Comparison of ENCODE assay signal across 26 cellular contexts in genomic region chr12:71138011-71138410, GRCh38. TPM values are rescaled to one million over a fixed set of nuclear protein-coding genes. Genes with fewer than 3 reads are reported as not detected.
DNase-seq lines count a peak whose midpoint lies in the region; ATAC-seq and TF ChIP-seq lines count a peak whose summit lies in the region.
"Had no signal": no experiment of that assay in that cellular context is flagged by ENCODE, and none has a peak within 500 bp of the region (broad histone marks: within the 10 kb centered on the region; RNA-seq: fewer than 3 reads in every experiment).

No MANE protein-coding gene starts in this region.

- DNase-seq in H9: no peak
- no peak for DNase-seq in OCI-LY7 (ENCODE audit: low spot score)
- DNase-seq in epithelial cell of proximal tubule (ENCODE audit: low read depth): no peak
- no peak for DNase-seq in type B pancreatic cell (ENCODE audit: extremely low spot score, unreplicated experiment)
- no peak for DNase-seq in GF-D8 (lab: John Stamatoyannopoulos, UW)
- no peak for DNase-seq in effector memory CD4-positive, alpha-beta T cell
- DNase-seq: CD4-positive, alpha-beta T cell; COR-L47; DMS 273 treated with DMSO at 0.1 percent for 48 hours; H7; KBM-7; MV-4-11; NCI-H1105 treated with DMSO at 0.1 percent for 48 hours; NCI-H1694; NCI-H2081; NCI-H446 treated with DMSO at 0.1 percent for 48 hours; NCI-H526 treated with DMSO at 0.1 percent for 48 hours; PC-9; SHP77 treated with DMSO at 0.1 percent for 48 hours had no signal

- no peak overlapping the region for H2BK12ac ChIP-seq in H9 (ENCODE audit: insufficient read length, low read depth, low read length)

- H2AK5ac ChIP-seq in H9 (ENCODE audit: insufficient read length, low read length): no peak overlapping the region

- ATAC-seq in GM21367 (IDR thresholded peaks at IDR 0.05; ENCODE audit: unreplicated experiment): no peak
- ATAC-seq: HepG2 had no signal

- no peaks in the 10 kb centered on the region for H3K23me2 ChIP-seq in H9 (ENCODE audit: insufficient read length, low read depth, low read length, poor library complexity, severe bottlenecking)

- no CpG with 5 or more reads among the region's 3 CpGs for WGBS in H9 (ENCODE audit: extremely low coverage, insufficient read length, low lambda C conversion rate)

- H3K56ac ChIP-seq in H9 (ENCODE audit: insufficient read length, low read depth, low read length): no peak overlapping the region

- H3K9ac ChIP-seq in H9 (ENCODE audit: extremely low read depth, insufficient read length, low read length): no peak overlapping the region

- H3K27me3 ChIP-seq in H9 (ENCODE audit: insufficient read depth, low read length): no peaks in the 10 kb centered on the region
- H3K27me3 ChIP-seq in effector memory CD4-positive, alpha-beta T cell (replicated peaks; ENCODE audit: control insufficient read depth, insufficient read depth, low read length, poor library complexity, severe bottlenecking): no peaks in the 10 kb centered on the region

- no peak overlapping the region for H2BK5ac ChIP-seq in H9 (ENCODE audit: insufficient read length, low read length)

- CTCF ChIA-PET in OCI-LY7 (lab: Charles Lee; ENCODE audit: unreplicated experiment): no interaction called here

- no peak overlapping the region for H3K4me3 Mint-ChIP-seq in H9
- no peak overlapping the region for H3K4me3 Mint-ChIP-seq in type B pancreatic cell
- H3K4me3 Mint-ChIP-seq: CD4-positive, alpha-beta T cell had no signal

- H3K27ac Mint-ChIP-seq in H9: peak overlapping the region in 1 of 3 experiments; percentile 10; a peak in 1 of 7 replicates
- no peak overlapping the region for H3K27ac Mint-ChIP-seq in type B pancreatic cell
- H3K27ac Mint-ChIP-seq: CD4-positive, alpha-beta T cell had no signal

- H4K20me1 ChIP-seq in H9 (ENCODE audit: control insufficient read depth, insufficient read depth, insufficient read length) (no peaks in the 10 kb centered on the region), OCI-LY7 (ENCODE audit: insufficient read depth, low read length) (no peaks in the 10 kb centered on the region)

- H2BK120ac ChIP-seq in H9 (ENCODE audit: low read depth, low read length, poor library complexity, severe bottlenecking): no peak overlapping the region

- no peak overlapping the region for H3K23ac ChIP-seq in H9 (ENCODE audit: insufficient read length, low read depth, low read length)

- H3T11ph ChIP-seq in H9 (ENCODE audit: low read length): no peak overlapping the region

- no peak overlapping the region for H2AFZ ChIP-seq in H9 (ENCODE audit: low read length)
- H2AFZ ChIP-seq in OCI-LY7 (ENCODE audit: low read length): no peak overlapping the region
- H2AFZ ChIP-seq: PC-9 had no signal

- peaks cover 12 to 15% of the 10 kb centered on the region in 2 experiments for H3K4me1 Mint-ChIP-seq in H9
- peaks cover 5% of the 10 kb centered on the region for H3K4me1 Mint-ChIP-seq in type B pancreatic cell (ENCODE audit: unreplicated experiment)

- peak; percentile 56 for TF ChIP-seq CTCF in C4-2B (conservative IDR thresholded peaks at IDR 0.05)
- TF ChIP-seq CTCF in H9 (conservative IDR thresholded peaks at IDR 0.05): peak; percentile 48; the same call in 2 of the 3 replicates
- peak; percentile 49; the same call in 1 of the 2 replicates for TF ChIP-seq CTCF in OCI-LY7 (conservative IDR thresholded peaks at IDR 0.05; ENCODE audit: low read length)
- TF ChIP-seq CTCF in epithelial cell of proximal tubule (conservative IDR thresholded peaks at IDR 0.05; ENCODE audit: low read depth, low read length): peak; percentile 35
- no peak for TF ChIP-seq CTCF in type B pancreatic cell (conservative IDR thresholded peaks at IDR 0.05)

- no peak overlapping the region for H4K5ac ChIP-seq in H9 (ENCODE audit: insufficient read length, low read depth, low read length)

- H3K18ac ChIP-seq in H9 (ENCODE audit: insufficient read length, low read depth, low read length): no peak overlapping the region

- H4K8ac ChIP-seq in H9 (replicated peaks; ENCODE audit: insufficient read length, low read depth, low read length): no peak overlapping the region

- H4K91ac ChIP-seq in H9 (ENCODE audit: insufficient read length, low read depth, low read length): no peak overlapping the region

- H3K36me3 Mint-ChIP-seq in H9 (ENCODE audit: insufficient read depth in 1 of 3, low read depth in 3 of 3): no peaks in the 10 kb centered on the region; a peak in 1 of 7 replicates
- no peaks in the 10 kb centered on the region for H3K36me3 Mint-ChIP-seq in type B pancreatic cell

- BruUV-seq in OCI-LY7 (replicated peaks; lab: Mats Ljungman, UMichigan): no TSS peak

- H3K9me3 ChIP-seq in H9 (ENCODE audit: control insufficient read depth, low read depth, low read length) (no peaks in the 10 kb centered on the region), OCI-LY7 (ENCODE audit: low read length) (no peaks in the 10 kb centered on the region)
- H3K9me3 ChIP-seq in effector memory CD4-positive, alpha-beta T cell (ENCODE audit: control insufficient read depth, low read length): no peaks in the 10 kb centered on the region

- H3K4ac ChIP-seq in H9 (ENCODE audit: low read depth, low read length): no peak overlapping the region

- H3K14ac ChIP-seq in H9 (ENCODE audit: insufficient read depth, low read length): no peak overlapping the region

- no peaks in the 10 kb centered on the region for H3K36me3 ChIP-seq in OCI-LY7 (ENCODE audit: insufficient read depth, low read length)
- H3K36me3 ChIP-seq in effector memory CD4-positive, alpha-beta T cell (ENCODE audit: control insufficient read depth, insufficient read depth, low read length): no peaks in the 10 kb centered on the region

- no peaks in the 10 kb centered on the region for H3K27me3 Mint-ChIP-seq in H9 (ENCODE audit: low read depth)
- H3K27me3 Mint-ChIP-seq in type B pancreatic cell: peaks cover 8% of the 10 kb centered on the region

- intact Hi-C loops in OCI-LY7 (cut with micrococcal nuclease; ENCODE audit: unreplicated experiment): no loop called here

- H3K4me1 ChIP-seq in H9 (ENCODE audit: insufficient read depth, low read length) (no peaks in the 10 kb centered on the region), OCI-LY7 (ENCODE audit: insufficient read depth, low read length, poor library complexity, severe bottlenecking) (no peaks in the 10 kb centered on the region)
- no peaks in the 10 kb centered on the region for H3K4me1 ChIP-seq in effector memory CD4-positive, alpha-beta T cell (ENCODE audit: control insufficient read depth, insufficient read depth, low read length, poor library complexity, severe bottlenecking)

- no peak overlapping the region for H3K27ac ChIP-seq in C4-2B
- H3K27ac ChIP-seq in H9 (ENCODE audit: insufficient read length, low read depth, low read length): no peak overlapping the region
- H3K27ac ChIP-seq in OCI-LY7 (ENCODE audit: low read depth, low read length, poor library complexity, severe bottlenecking): no peak overlapping the region
- no peak overlapping the region for H3K27ac ChIP-seq in effector memory CD4-positive, alpha-beta T cell (ENCODE audit: insufficient read depth, low read length, poor library complexity, severe bottlenecking)
- H3K27ac ChIP-seq: HL-60, PC-9, RWPE1, SK-N-MC had no signal

- no peak overlapping the region for H2BK15ac ChIP-seq in H9 (ENCODE audit: low read depth, low read length)

- no peak overlapping the region for H3K4me2 ChIP-seq in H9 (ENCODE audit: insufficient read depth, insufficient read length, low read length)
- no peak overlapping the region for H3K4me2 ChIP-seq in OCI-LY7 (ENCODE audit: low read length)
- H3K4me2 ChIP-seq: PC-9 had no signal

- no peaks in the 10 kb centered on the region for H3K9me3 Mint-ChIP-seq in H9
- no peaks in the 10 kb centered on the region for H3K9me3 Mint-ChIP-seq in type B pancreatic cell
- H3K9me3 Mint-ChIP-seq: CD4-positive, alpha-beta T cell had no signal

- H3K4me3 ChIP-seq in OCI-LY7 (ENCODE audit: low read depth, low read length, poor library complexity, severe bottlenecking): no peak overlapping the region
- H3K4me3 ChIP-seq in epithelial cell of proximal tubule (ENCODE audit: low read depth, low read length): no peak overlapping the region
- no peak overlapping the region for H3K4me3 ChIP-seq in effector memory CD4-positive, alpha-beta T cell (ENCODE audit: insufficient read depth, low read depth, low read length, poor library complexity, severe bottlenecking)
- H3K4me3 ChIP-seq: PC-9, SK-N-MC had no signal

- no peaks in the 10 kb centered on the region for H3K79me1 ChIP-seq in H9 (ENCODE audit: insufficient read depth, low read depth, low read length, poor library complexity, severe bottlenecking)

- H3K9me2 ChIP-seq in OCI-LY7 (ENCODE audit: insufficient read depth, low read length): no peaks in the 10 kb centered on the region

- POLR2A ChIA-PET in OCI-LY7 (lab: Charles Lee): interaction anchor here (0.6 kb wide), 1 partner anchor 254 kb away, joined by 3 read pairs; no protein-coding TSS in a partner anchor

- H3K79me2 ChIP-seq in H9 (ENCODE audit: insufficient read depth, low read length) (no peaks in the 10 kb centered on the region), OCI-LY7 (ENCODE audit: insufficient read depth, low read depth, low read length) (no peaks in the 10 kb centered on the region)

- H2BK20ac ChIP-seq in H9 (ENCODE audit: low read depth, low read length, poor library complexity, severe bottlenecking): no peak overlapping the region

RNA-seq across cellular contexts. Expression of gene TSPAN8, which starts 19.8 kb away (rescaled TPM):
- total RNA-seq in H9 (2021) (not detected in 2 replicates), OCI-LY7 (2022) (not detected in 2 replicates), epithelial cell of proximal tubule (3.8 TPM in 1 of 2 replicates, not detected in the other), type B pancreatic cell (ENCODE audit: low replicate concordance) (27.3 and 33.7 TPM in 2 replicates)
- not detected in 2 replicates for total RNA-seq in OCI-LY7 (2014; rRNA removed; shearing (Covaris generic))
- total RNA-seq: CD4-positive, alpha-beta T cell; Daoy; H7 had no signal
